10 cellular contexts compared by ENCODE assay signal in genomic region chr5:111954516-111955337, GRCh38.
DNase-seq lines count a peak whose midpoint lies in the region; ATAC-seq and TF ChIP-seq lines count a peak whose summit lies in the region.
"Had no signal": no experiment of that assay in that cellular context is flagged by ENCODE, and none has a peak within 500 bp of the region (broad histone marks: within the 10 kb centered on the region; RNA-seq: fewer than 3 reads in every experiment).

No MANE protein-coding gene starts in this region.

- H3K36me3 Mint-ChIP-seq in activated CD4-positive, alpha-beta T cell treated with anti-CD3 and anti-CD28 coated beads, Interleukin-2, amount 10 ng/mL, durations not matched to agents 7 days and 5 days (ENCODE audit: low read depth) = no peaks in the 10 kb centered on the region
- H3K36me3 Mint-ChIP-seq: activated naive CD8-positive, alpha-beta T cell; natural killer cell had no signal

- TF ChIP-seq CTCF in fibroblast of the aortic adventitia (IDR thresholded peaks at IDR 0.05; ENCODE audit: insufficient read depth, low read length) = no peak

- DNase-seq in fibroblast of the aortic adventitia (ENCODE audit: low read depth) (peak; percentile 50), SK-N-DZ (ENCODE audit: low spot score) (no peak), GDM1 (lab: John Stamatoyannopoulos, UW) (no peak)
- DNase-seq in effector CD4-positive, alpha-beta T cell = no peak
- DNase-seq in activated CD4-positive, alpha-beta T cell treated with anti-CD3 and anti-CD28 coated beads, Interleukin-2, amount 10 ng/mL, durations not matched to agents 7 days and 5 days = no peak
- DNase-seq: natural killer cell had no signal

- no peak overlapping the region for H3K4me3 ChIP-seq in fibroblast of the aortic adventitia (ENCODE audit: low read depth, low read length)

- no peaks in the 10 kb centered on the region for H3K9me3 Mint-ChIP-seq in activated CD4-positive, alpha-beta T cell treated with anti-CD3 and anti-CD28 coated beads, Interleukin-2, amount 10 ng/mL, durations not matched to agents 7 days and 5 days
- H3K9me3 Mint-ChIP-seq: natural killer cell had no signal

- H3K27me3 Mint-ChIP-seq in activated CD4-positive, alpha-beta T cell treated with anti-CD3 and anti-CD28 coated beads, Interleukin-2, amount 10 ng/mL, durations not matched to agents 7 days and 5 days = peaks cover 4% of the 10 kb centered on the region

- H3K4me1 Mint-ChIP-seq in activated CD4-positive, alpha-beta T cell treated with anti-CD3 and anti-CD28 coated beads, Interleukin-2, amount 10 ng/mL, durations not matched to agents 7 days and 5 days = no peaks in the 10 kb centered on the region
- H3K4me1 Mint-ChIP-seq: natural killer cell had no signal

- POLR2A ChIA-PET in activated CD4-positive, alpha-beta T cell treated with anti-CD3 and anti-CD28 coated beads, Interleukin-2, amount 10 ng/mL, durations not matched to agents 7 days and 5 days (lab: Charles Lee) = no interaction called here

- no peak overlapping the region for H3K27ac Mint-ChIP-seq in activated CD4-positive, alpha-beta T cell treated with anti-CD3 and anti-CD28 coated beads, Interleukin-2, amount 10 ng/mL, durations not matched to agents 7 days and 5 days
- H3K27ac Mint-ChIP-seq: activated naive CD8-positive, alpha-beta T cell; natural killer cell had no signal

- CTCF ChIA-PET in activated CD4-positive, alpha-beta T cell treated with anti-CD3 and anti-CD28 coated beads, Interleukin-2, amount 10 ng/mL, durations not matched to agents 7 days and 5 days (lab: Charles Lee) = no interaction called here

- H3K4me3 Mint-ChIP-seq in activated CD4-positive, alpha-beta T cell treated with anti-CD3 and anti-CD28 coated beads, Interleukin-2, amount 10 ng/mL, durations not matched to agents 7 days and 5 days = no peak overlapping the region
- H3K4me3 Mint-ChIP-seq: activated naive CD8-positive, alpha-beta T cell; natural killer cell had no signal

- ATAC-seq in GM18511 (IDR thresholded peaks at IDR 0.05; ENCODE audit: unreplicated experiment) (peak; percentile 87), GM21717 (IDR thresholded peaks at IDR 0.05; ENCODE audit: unreplicated experiment) (peak; percentile 71), HG03439 (IDR thresholded peaks at IDR 0.05; ENCODE audit: unreplicated experiment) (peak; percentile 78)
- ATAC-seq: natural killer cell had no signal
